In the genomic region with DNA sequence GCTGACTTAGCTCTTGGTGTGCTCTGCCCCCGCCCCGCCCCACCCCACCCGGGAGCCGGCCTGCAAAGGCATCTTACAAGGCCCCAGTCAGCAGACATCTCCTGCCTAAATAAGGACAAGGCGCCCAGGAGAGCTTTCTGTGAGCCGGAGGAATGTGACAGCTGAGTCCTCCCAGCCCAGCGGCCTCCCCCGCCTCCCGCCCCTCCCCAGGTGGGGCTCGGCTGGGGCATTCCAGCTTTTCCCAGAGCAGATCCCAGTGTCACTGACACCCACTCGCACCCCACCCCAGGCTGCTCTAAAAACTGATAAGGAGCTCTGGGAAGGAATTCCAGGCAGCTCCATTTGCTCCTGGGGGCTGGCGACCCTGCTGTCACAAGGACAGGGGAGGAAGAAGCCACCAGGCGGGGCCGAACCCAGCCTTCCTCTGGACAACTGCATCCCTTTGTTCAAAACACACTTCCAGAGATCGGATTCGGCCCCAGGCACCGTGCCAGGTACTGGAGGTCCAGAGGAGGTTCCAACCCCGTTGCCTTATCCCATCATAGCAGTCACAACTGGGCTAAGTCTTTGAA, we compare ENCODE assay signal across 12 cellular contexts. TPM values are rescaled to one million over a fixed set of nuclear protein-coding genes. Genes with fewer than 3 reads are reported as not detected.
DNase-seq lines count a peak whose midpoint lies in the region; ATAC-seq and TF ChIP-seq lines count a peak whose summit lies in the region.
"Had no signal": no experiment of that assay in that cellular context is flagged by ENCODE, and none has a peak within 500 bp of the region (broad histone marks: within the 10 kb centered on the region; RNA-seq: fewer than 3 reads in every experiment).

No MANE protein-coding gene starts in this region.

- peak overlapping the region; percentile 52 for H3K4me3 ChIP-seq in coronary artery
- no peak overlapping the region for H3K4me3 ChIP-seq in kidney epithelial cell (ENCODE audit: low read depth, low read length)
- peak overlapping the region in 3 of 4 donors; percentile 10 to 40 (median 30) for H3K4me3 ChIP-seq in gastrocnemius medialis
- no peak overlapping the region for H3K4me3 ChIP-seq in BE2C (ENCODE audit: low read depth, low read length)
- H3K4me3 ChIP-seq: tibial nerve had no signal

- H3K4me1 ChIP-seq in gastrocnemius medialis = peaks cover 34 to 48% of the 10 kb centered on the region in 2 donors
- H3K4me1 ChIP-seq in BE2C = no peaks in the 10 kb centered on the region

- TF ChIP-seq CTCF in coronary artery (IDR thresholded peaks at IDR 0.05) (no peak), kidney epithelial cell (IDR thresholded peaks at IDR 0.05; ENCODE audit: insufficient read depth, low read length, poor library complexity, severe bottlenecking) (no peak), gastrocnemius medialis (IDR thresholded peaks at IDR 0.05 in 4 of 5, conservative IDR thresholded peaks at IDR 0.05 in 1 of 5) (no peak), BE2C (IDR thresholded peaks at IDR 0.05; ENCODE audit: low read depth, low read length) (no peak)

- H3K9me3 ChIP-seq in gastrocnemius medialis (no peaks in the 10 kb centered on the region), BE2C (no peaks in the 10 kb centered on the region)
- H3K9me3 ChIP-seq: tibial nerve had no signal

- H3K27ac ChIP-seq in coronary artery = peak overlapping the region; percentile 89 to 95
- H3K27ac ChIP-seq in gastrocnemius medialis = peak overlapping the region; percentile 89 to 93 (median 92)

- DNase-seq in HCEC 1CT (peak; percentile 28), coronary artery (ENCODE audit: low spot score) (peak; percentile 85), kidney epithelial cell (ENCODE audit: low read depth) (peak; percentile 16), gastrocnemius medialis (peak; percentile 49 to 79), NCI-H2107 treated with DMSO at 0.1 percent for 48 hours (lab: John Stamatoyannopoulos, UW; ENCODE audit: unreplicated experiment) (no peak), BE2C (no peak)
- no peak for DNase-seq in activated CD4-positive, alpha-beta T cell treated with anti-CD3 and anti-CD28 coated beads for 48 hours
- DNase-seq: dermis blood vessel endothelial cell, kidney, T-helper 2 cell had no signal

- intact Hi-C loops in gastrocnemius medialis (cut with DNase I; ENCODE audit: low total_unique reads) = no loop called here

- no peaks in the 10 kb centered on the region for H3K27me3 ChIP-seq in kidney epithelial cell (ENCODE audit: control insufficient read depth, insufficient read depth, low read length)
- H3K27me3 ChIP-seq in gastrocnemius medialis = no peaks in the 10 kb centered on the region
- H3K27me3 ChIP-seq in BE2C = no peaks in the 10 kb centered on the region; the same call in 1 of the 2 replicates
- H3K27me3 ChIP-seq: tibial nerve had no signal

- in situ Hi-C loops in gastrocnemius medialis (cut with MboI; ENCODE audit: low sequenced_read_pairs in 4 of 4) = no loop called here

- H3K36me3 ChIP-seq in kidney epithelial cell (ENCODE audit: control insufficient read depth, insufficient read depth, low read length) (no peaks in the 10 kb centered on the region), gastrocnemius medialis (no peaks in the 10 kb centered on the region), BE2C (no peaks in the 10 kb centered on the region)
- H3K36me3 ChIP-seq: tibial nerve had no signal

- peak; percentile 73 to 75 for ATAC-seq in gastrocnemius medialis
- ATAC-seq in HG02970 (IDR thresholded peaks at IDR 0.05; ENCODE audit: low FRiP score, unreplicated experiment) = no peak

- TF ChIP-seq POLR2A in gastrocnemius medialis (IDR thresholded peaks at IDR 0.05) = no peak

RNA-seq across cellular contexts. Expression of a gene that starts 49.7 kb away (rescaled TPM):
- total RNA-seq in kidney epithelial cell = 2.4 and 3.0 TPM in 2 replicates
- 10 to 100 TPM; 18.3 to 86.6 (median 38.0) TPM for total RNA-seq in gastrocnemius medialis
- polyA plus RNA-seq in BE2C (2012; ENCODE audit: insufficient read depth, insufficient read length, low read depth) = 0.22 TPM

Comparison
In these comparisons a context has a peak if more than half of its experiments do, and no peak if none do; other contexts are left out.
1. DNase-seq: peak in HCEC 1CT (single experiment), coronary artery (single experiment), kidney epithelial cell (single experiment) and gastrocnemius medialis (2 of 2); none in NCI-H2107 treated with DMSO at 0.1 percent for 48 hours (single experiment), activated CD4-positive, alpha-beta T cell treated with anti-CD3 and anti-CD28 coated beads for 48 hours (single experiment) and BE2C (single experiment).
2. H3K4me3 ChIP-seq: peak in coronary artery (single experiment) and gastrocnemius medialis (3 of 4); none in kidney epithelial cell (single experiment) and BE2C (single experiment).